Comparison of ENCODE assay signal across 10 cellular contexts in the genomic region with DNA sequence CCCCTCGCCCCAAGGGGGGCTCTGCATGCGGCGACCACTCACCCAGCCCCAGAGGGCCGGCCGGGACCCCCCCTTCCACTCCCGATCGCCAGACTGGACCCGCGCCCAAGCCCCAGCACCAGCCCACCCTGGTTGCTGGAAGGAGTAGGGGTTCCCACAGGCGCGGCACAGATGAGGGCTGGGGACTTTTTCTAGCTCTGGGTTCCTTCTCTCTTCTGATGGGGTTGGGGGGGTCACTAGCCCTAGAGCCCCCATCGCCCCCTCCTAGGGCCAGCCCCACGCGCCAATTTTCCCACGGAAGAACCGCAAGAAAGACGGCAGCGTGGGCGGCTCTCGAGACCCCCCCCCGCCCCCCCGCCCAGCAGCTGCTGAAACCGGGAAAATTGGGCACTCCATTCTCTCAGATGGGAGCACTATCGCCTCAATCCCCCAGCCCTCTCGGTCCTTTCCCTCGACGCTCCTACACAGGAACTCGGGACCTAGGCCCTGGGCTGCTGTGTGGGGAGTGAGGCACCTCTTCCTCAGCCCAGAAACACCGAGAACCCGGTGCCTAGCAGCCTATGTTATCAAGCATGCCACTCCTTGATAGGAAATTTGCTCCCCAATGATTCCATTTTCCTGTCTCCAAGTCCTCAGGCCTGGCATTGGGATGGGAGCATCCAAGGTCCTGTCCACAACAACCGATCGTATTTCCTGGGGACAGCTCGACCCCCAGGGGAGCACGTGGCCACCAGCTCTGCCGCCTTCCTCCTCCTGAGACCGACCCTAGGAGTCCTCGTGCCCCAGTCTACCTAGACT. TPM values are rescaled to one million over a fixed set of nuclear protein-coding genes. Genes with fewer than 3 reads are reported as not detected.
A peak's percentile ranks its signal among the peaks of the same experiment; 100 is the strongest.
DNase-seq lines count a peak whose midpoint lies in the region; ATAC-seq and TF ChIP-seq lines count a peak whose summit lies in the region.
"Had no signal": no experiment of that assay in that cellular context is flagged by ENCODE, and none has a peak within 500 bp of the region (broad histone marks: within the 10 kb centered on the region; RNA-seq: fewer than 3 reads in every experiment).

No MANE protein-coding gene starts in this region.

- H3K9me3 ChIP-seq in esophagus muscularis mucosa (no peaks in the 10 kb centered on the region), skeletal muscle satellite cell (replicated peaks; ENCODE audit: low read length) (no peaks in the 10 kb centered on the region)
- H3K9me3 ChIP-seq: adrenal gland, gastroesophageal sphincter had no signal

- H3K27me3 ChIP-seq in esophagus muscularis mucosa (peaks cover 25 to 90% (median 63%) of the 10 kb centered on the region in 4 donors), skeletal muscle satellite cell (ENCODE audit: control insufficient read depth, insufficient read depth, low read length) (peaks cover 75% of the 10 kb centered on the region)

- no peaks in the 10 kb centered on the region for H3K36me3 ChIP-seq in esophagus muscularis mucosa
- H3K36me3 ChIP-seq in skeletal muscle satellite cell (ENCODE audit: insufficient read depth, low read length), result no peaks in the 10 kb centered on the region
- H3K36me3 ChIP-seq: adrenal gland, gastroesophageal sphincter had no signal

- peak overlapping the region; percentile 81 for H3K4me2 ChIP-seq in skeletal muscle satellite cell (ENCODE audit: low read length)

- no peak for DNase-seq in activated CD4-positive, alpha-beta T cell treated with anti-CD3 and anti-CD28 coated beads for 36 hours
- DNase-seq in activated CD4-positive, alpha-beta T cell treated with anti-CD3 and anti-CD28 coated beads, Interleukin-2, amount 50 U/mL, for 4 hours, result no peak
- peak; percentile 12 for DNase-seq in RPMI8226
- no peak for DNase-seq in esophagus muscularis mucosa (ENCODE audit: extremely low spot score)
- no peak for DNase-seq in GM19240 (ENCODE audit: insufficient read length, low spot score)

- H3K27ac Mint-ChIP-seq in activated CD4-positive, alpha-beta T cell treated with anti-CD3 and anti-CD28 coated beads for 36 hours, result no peak overlapping the region

- peaks cover 40% of the 10 kb centered on the region for H3K27me3 Mint-ChIP-seq in activated CD4-positive, alpha-beta T cell treated with anti-CD3 and anti-CD28 coated beads for 36 hours

- peak overlapping the region; percentile 49 for H3K4me3 Mint-ChIP-seq in activated CD4-positive, alpha-beta T cell treated with anti-CD3 and anti-CD28 coated beads for 36 hours

- TF ChIP-seq EP300 in esophagus muscularis mucosa (IDR thresholded peaks at IDR 0.05), result no peak

- H3K4me1 ChIP-seq in esophagus muscularis mucosa, result peaks cover 48 to 69% (median 62%) of the 10 kb centered on the region in 4 donors
- H3K4me1 ChIP-seq in skeletal muscle satellite cell (ENCODE audit: control insufficient read depth, insufficient read depth, low read length), result peaks cover 27% of the 10 kb centered on the region

- H3K9ac ChIP-seq in skeletal muscle satellite cell (ENCODE audit: low read depth, low read length), result peak overlapping the region; percentile 55

- H3K27ac ChIP-seq in esophagus muscularis mucosa (replicated peaks in 1 of 4), result no peak overlapping the region
- H3K27ac ChIP-seq: adrenal gland, gastroesophageal sphincter had no signal

- H3K4me1 Mint-ChIP-seq in activated CD4-positive, alpha-beta T cell treated with anti-CD3 and anti-CD28 coated beads for 36 hours, result peaks cover 29% of the 10 kb centered on the region

- WGBS in esophagus muscularis mucosa, result 34% methylated on average over 20 of the region's 37 CpGs

- intact Hi-C loops in activated CD4-positive, alpha-beta T cell treated with anti-CD3 and anti-CD28 coated beads for 36 hours (cut with DNase I, micrococcal nuclease), result no loop called here
- intact Hi-C loops in esophagus muscularis mucosa (cut with DNase I), result no loop called here

- no peaks in the 10 kb centered on the region for H3K9me3 Mint-ChIP-seq in activated CD4-positive, alpha-beta T cell treated with anti-CD3 and anti-CD28 coated beads for 36 hours (ENCODE audit: low read depth)

- H3K4me3 ChIP-seq in esophagus muscularis mucosa, result peak overlapping the region; percentile 38 to 60 (median 41)
- peak overlapping the region; percentile 56 for H3K4me3 ChIP-seq in skeletal muscle satellite cell (ENCODE audit: low read length)

- no peaks in the 10 kb centered on the region for H3K36me3 Mint-ChIP-seq in activated CD4-positive, alpha-beta T cell treated with anti-CD3 and anti-CD28 coated beads for 36 hours (ENCODE audit: low read depth)

- TF ChIP-seq POLR2A in esophagus muscularis mucosa (IDR thresholded peaks at IDR 0.05; ENCODE audit: low read depth), result no peak

- POLR2A ChIA-PET in activated CD4-positive, alpha-beta T cell treated with anti-CD3 and anti-CD28 coated beads for 36 hours (lab: Charles Lee), result interaction anchor here (0.6 to 1.4 kb wide), 2 partner anchors 19 to 26 kb away, joined by 5 to 10 read pairs; a partner anchor contains a TSS

- CTCF ChIA-PET in activated CD4-positive, alpha-beta T cell treated with anti-CD3 and anti-CD28 coated beads for 36 hours (lab: Charles Lee), result interaction anchor here (0.5 to 1.2 kb wide), 3 partner anchors 12 to 180 kb away, joined by 4 read pairs; no protein-coding TSS in a partner anchor

- no peak for TF ChIP-seq CTCF in esophagus muscularis mucosa (IDR thresholded peaks at IDR 0.05)

- no peak for ATAC-seq in activated CD4-positive, alpha-beta T cell treated with anti-CD3 and anti-CD28 coated beads for 36 hours
- ATAC-seq in GM18511 (IDR thresholded peaks at IDR 0.05; ENCODE audit: unreplicated experiment) (no peak), HG02840 (IDR thresholded peaks at IDR 0.05; ENCODE audit: low FRiP score, unreplicated experiment) (no peak)

RNA-seq across cellular contexts. Expression of a gene that starts 17.1 kb away (rescaled TPM):
- 1 to 10 TPM; 4.7 to 6.0 TPM for total RNA-seq in activated CD4-positive, alpha-beta T cell treated with anti-CD3 and anti-CD28 coated beads for 36 hours
- total RNA-seq in esophagus muscularis mucosa, result 1 to 10 TPM; 1.7 to 7.5 (median 2.6) TPM
- 1.5 and 3.5 TPM in 2 replicates for total RNA-seq in skeletal muscle satellite cell (2012; rRNA removed)

RNA-seq across cellular contexts. Expression of a gene that starts 25.2 kb away (rescaled TPM):
- 10 to 100 TPM; 14.9 to 18.5 TPM for total RNA-seq in activated CD4-positive, alpha-beta T cell treated with anti-CD3 and anti-CD28 coated beads for 36 hours
- 10 to 100 TPM in 3 of 4 donors, 1 to 10 TPM in 1; 6.6 to 14.1 (median 12.3) TPM for total RNA-seq in esophagus muscularis mucosa
- total RNA-seq in skeletal muscle satellite cell (2012; rRNA removed), result 9.9 and 10.9 TPM in 2 replicates

RNA-seq across cellular contexts. Expression of a gene that starts 36.1 kb away (rescaled TPM):
- total RNA-seq in activated CD4-positive, alpha-beta T cell treated with anti-CD3 and anti-CD28 coated beads for 36 hours, result 1 to 10 TPM; 4.2 to 4.3 TPM
- 1 to 10 TPM in 3 of 4 donors, under 1 TPM in 1; 0.66 to 2.8 (median 1.5) TPM for total RNA-seq in esophagus muscularis mucosa
- total RNA-seq in skeletal muscle satellite cell (2012; rRNA removed), result 1.8 and 2.4 TPM in 2 replicates
